Comparison of ENCODE assay signal across 9 cellular contexts in genomic region chr3:159861369-159861987, GRCh38. TPM values are rescaled to one million over a fixed set of nuclear protein-coding genes. Genes with fewer than 3 reads are reported as not detected.
A peak's percentile ranks its signal among the peaks of the same experiment; 100 is the strongest.
DNase-seq lines count a peak whose midpoint lies in the region; ATAC-seq and TF ChIP-seq lines count a peak whose summit lies in the region.
"Had no signal": no experiment of that assay in that cellular context is flagged by ENCODE, and none has a peak within 500 bp of the region (broad histone marks: within the 10 kb centered on the region; RNA-seq: fewer than 3 reads in every experiment).

No MANE protein-coding gene starts in this region.

- H3K27me3 Mint-ChIP-seq in CD4-positive, alpha-beta T cell, result peaks cover 11% of the 10 kb centered on the region

- no peak overlapping the region for H3K4me3 Mint-ChIP-seq in CD4-positive, alpha-beta T cell
- H3K4me3 Mint-ChIP-seq: T-helper 2 cell treated with Interferon-gamma antibody and Interleukin-4, amounts not matched to agents 5 μg/mL and 100 μg/mL, for 36 hours had no signal

- H3K27ac ChIP-seq in CD4-positive, alpha-beta T cell (ENCODE audit: low read depth, low read length), result no peak overlapping the region

- CTCF ChIA-PET in CD4-positive, alpha-beta T cell (lab: Charles Lee), result no interaction called here

- no peak overlapping the region for H3K27ac Mint-ChIP-seq in CD4-positive, alpha-beta T cell
- H3K27ac Mint-ChIP-seq: T-helper 2 cell treated with Interferon-gamma antibody and Interleukin-4, amounts not matched to agents 5 μg/mL and 100 μg/mL, for 36 hours had no signal

- ATAC-seq in GM19468 (IDR thresholded peaks at IDR 0.05; ENCODE audit: extremely low read depth, unreplicated experiment) (peak; percentile 31), HG03135 (IDR thresholded peaks at IDR 0.05; ENCODE audit: unreplicated experiment) (peak; percentile 60)
- no peak for ATAC-seq in CD4-positive, alpha-beta T cell (ENCODE audit: poor library complexity)

- in situ Hi-C loops in G401 (cut with HindIII; ENCODE audit: low sequenced_read_pairs), result no loop called here

- no peak overlapping the region for H3K4me3 ChIP-seq in epithelial cell of esophagus (ENCODE audit: low read length)

- DNase-seq in G401 (ENCODE audit: low spot score), result peak; percentile 14
- DNase-seq in epithelial cell of esophagus (ENCODE audit: low read depth), result peak; percentile 45
- DNase-seq in NCI-H1048 (lab: John Stamatoyannopoulos, UW), result no peak
- DNase-seq in cerebellum (ENCODE audit: low spot score), result no peak
- DNase-seq in CD4-positive, alpha-beta T cell, result no peak
- DNase-seq in NCI-H526 (lab: John Stamatoyannopoulos, UW), result no peak

- H3K9me3 ChIP-seq in CD4-positive, alpha-beta T cell (ENCODE audit: control insufficient read depth, low read length), result no peaks in the 10 kb centered on the region

- no peaks in the 10 kb centered on the region for H3K27me3 ChIP-seq in CD4-positive, alpha-beta T cell (ENCODE audit: control insufficient read depth, insufficient read depth, low read length)

- no peaks in the 10 kb centered on the region for H3K9me3 Mint-ChIP-seq in CD4-positive, alpha-beta T cell
- H3K9me3 Mint-ChIP-seq: T-helper 2 cell treated with Interferon-gamma antibody and Interleukin-4, amounts not matched to agents 5 μg/mL and 100 μg/mL, for 36 hours had no signal

- intact Hi-C loops in CD4-positive, alpha-beta T cell (cut with DNase I, micrococcal nuclease), result no loop called here

- POLR2A ChIA-PET in CD4-positive, alpha-beta T cell (lab: Charles Lee), result no interaction called here

- no peaks in the 10 kb centered on the region for H3K4me1 Mint-ChIP-seq in CD4-positive, alpha-beta T cell (ENCODE audit: low read depth)

- no peaks in the 10 kb centered on the region for H3K36me3 Mint-ChIP-seq in CD4-positive, alpha-beta T cell (ENCODE audit: low read depth)

- no peak for TF ChIP-seq CTCF in epithelial cell of esophagus (IDR thresholded peaks at IDR 0.05; ENCODE audit: insufficient read depth, low read depth, low read length, missing control alignments)
- TF ChIP-seq CTCF in CD4-positive, alpha-beta T cell (IDR thresholded peaks at IDR 0.05), result no peak

RNA-seq across cellular contexts. Expression of gene SCHIP1, which starts 21.8 kb away (rescaled TPM):
- total RNA-seq in G401 (2014; rRNA removed; shearing (Covaris generic)), result 0.25 and 5.0 TPM in 2 replicates
- total RNA-seq in cerebellum, result 57.3 TPM
- not detected for total RNA-seq in CD4-positive, alpha-beta T cell

Comparison
In these comparisons a context has a peak if more than half of its experiments do, and no peak if none do; other contexts are left out.
1. DNase-seq: peak in G401 (single experiment) and epithelial cell of esophagus (single experiment); none in NCI-H1048 (single experiment), cerebellum (single experiment), CD4-positive, alpha-beta T cell (0 of 10) and NCI-H526 (0 of 2).